In the genomic region with DNA sequence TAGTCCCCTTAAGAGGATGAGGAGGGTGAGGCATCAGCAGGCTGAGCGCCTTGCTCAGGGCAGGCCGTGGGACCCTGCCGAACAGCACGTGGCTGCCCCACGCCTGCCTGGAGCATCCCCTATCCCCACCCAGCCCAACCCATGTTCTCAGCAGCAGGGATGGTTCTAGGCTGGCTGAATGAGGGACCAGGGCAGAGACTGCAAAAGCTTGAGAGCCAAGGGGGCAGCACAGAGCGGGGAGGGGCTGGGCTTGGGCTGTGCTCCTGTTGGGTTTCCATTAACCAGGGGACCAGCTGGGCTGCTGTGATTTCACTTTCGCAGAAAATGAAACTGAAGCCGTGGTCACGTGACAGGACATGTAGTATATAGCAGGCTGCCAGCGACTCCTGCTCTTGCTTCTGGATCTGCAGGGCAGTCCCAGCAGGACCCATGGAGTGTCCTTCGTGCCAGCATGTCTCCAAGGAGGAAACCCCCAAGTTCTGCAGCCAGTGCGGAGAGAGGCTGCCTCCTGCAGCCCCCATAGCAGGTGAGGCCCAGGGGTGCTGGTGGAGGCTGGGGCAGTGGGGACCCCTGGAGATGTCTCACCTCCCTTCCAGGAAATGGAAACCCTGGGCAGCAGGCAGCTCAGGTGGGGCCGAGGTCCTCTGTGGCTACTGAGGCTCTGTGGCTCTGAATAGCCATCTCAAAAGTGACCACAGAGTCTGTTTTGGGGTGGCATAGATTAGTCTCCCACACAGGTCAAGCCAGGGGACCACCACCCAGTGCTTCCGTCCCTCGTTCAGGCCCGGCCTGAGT, we compare ENCODE assay signal across 8 cellular contexts. TPM values are rescaled to one million over a fixed set of nuclear protein-coding genes. Genes with fewer than 3 reads are reported as not detected.
DNase-seq lines count a peak whose midpoint lies in the region; ATAC-seq lines count a peak whose summit lies in the region.

No MANE protein-coding gene starts in this region.

- no peaks in the 10 kb centered on the region for H3K9me3 Mint-ChIP-seq in activated CD4-positive, alpha-beta T cell treated with anti-CD3 and anti-CD28 coated beads, Interleukin-2, amount 10 ng/mL, durations not matched to agents 7 days and 5 days
- H3K9me3 Mint-ChIP-seq in effector memory CD8-positive, alpha-beta T cell = no peaks in the 10 kb centered on the region
- no peaks in the 10 kb centered on the region for H3K9me3 Mint-ChIP-seq in stimulated activated effector memory CD8-positive, alpha-beta T cell treated with anti-CD3 and anti-CD28 coated beads, Interleukin-12 subunit alpha, Interleukin-12 subunit beta, amount 100 ng/mL, for 72 hours

- H3K27ac Mint-ChIP-seq in activated CD4-positive, alpha-beta T cell treated with anti-CD3 and anti-CD28 coated beads, Interleukin-2, amount 10 ng/mL, durations not matched to agents 7 days and 5 days = peak overlapping the region; percentile 97
- peak overlapping the region; percentile 90 to 94 for H3K27ac Mint-ChIP-seq in effector memory CD8-positive, alpha-beta T cell
- H3K27ac Mint-ChIP-seq in stimulated activated effector memory CD8-positive, alpha-beta T cell treated with anti-CD3 and anti-CD28 coated beads, Interleukin-12 subunit alpha, Interleukin-12 subunit beta, amount 100 ng/mL, for 72 hours = peak overlapping the region; percentile 96

- CTCF ChIA-PET in activated CD4-positive, alpha-beta T cell treated with anti-CD3 and anti-CD28 coated beads, Interleukin-2, amount 10 ng/mL, durations not matched to agents 7 days and 5 days (lab: Charles Lee) = interaction anchor here (1.1 to 3.3 kb wide), 4 partner anchors 7 to 162 kb away, joined by 3 to 10 read pairs (median 4); partner anchors contain the start of gene GAA

- H3K9me3 ChIP-seq in GM23248 (ENCODE audit: low read depth) = no peaks in the 10 kb centered on the region
- no peaks in the 10 kb centered on the region for H3K9me3 ChIP-seq in muscle layer of duodenum (ENCODE audit: control insufficient read depth in 1 of 2, low read length in 2 of 2)

- H3K36me3 ChIP-seq in GM23248 (ENCODE audit: low read depth) (no peaks in the 10 kb centered on the region; the same call in 1 of the 2 replicates), muscle layer of duodenum (ENCODE audit: control insufficient read depth in 1 of 2, insufficient read depth in 2 of 2, low read length in 2 of 2) (peaks cover 7 to 18% of the 10 kb centered on the region in 2 donors)

- peak overlapping the region; percentile 80 for H3K4me2 ChIP-seq in GM23248 (ENCODE audit: unreplicated experiment)

- H3K9me2 ChIP-seq in GM23248 (ENCODE audit: insufficient read depth) = no peaks in the 10 kb centered on the region

- H4K20me1 ChIP-seq in GM23248 (ENCODE audit: insufficient read depth) = no peaks in the 10 kb centered on the region

- DNase-seq in GDM1 (lab: John Stamatoyannopoulos, UW) (peak; percentile 64), GM23248 (peak; percentile 96), NCI-H1694 treated with DMSO at 0.1 percent for 48 hours (lab: John Stamatoyannopoulos, UW) (peak; percentile 70)
- peak; percentile 96 for DNase-seq in activated CD4-positive, alpha-beta T cell treated with anti-CD3 and anti-CD28 coated beads, Interleukin-2, amount 10 ng/mL, durations not matched to agents 7 days and 5 days
- peak; percentile 77 to 80 (median 78) for DNase-seq in effector memory CD8-positive, alpha-beta T cell
- peak; percentile 75 to 95 for DNase-seq in stimulated activated effector memory CD8-positive, alpha-beta T cell treated with anti-CD3 and anti-CD28 coated beads, Interleukin-12 subunit alpha, Interleukin-12 subunit beta, amount 100 ng/mL, for 72 hours (ENCODE audit: low spot score in 2 of 2)

- in situ Hi-C loops in GM23248 (cut with MboI) = no loop called here

- H3K27me3 ChIP-seq in GM23248 (replicated peaks; ENCODE audit: insufficient read depth) (no peaks in the 10 kb centered on the region), muscle layer of duodenum (ENCODE audit: low read depth, low read length) (no peaks in the 10 kb centered on the region)

- POLR2A ChIA-PET in activated CD4-positive, alpha-beta T cell treated with anti-CD3 and anti-CD28 coated beads, Interleukin-2, amount 10 ng/mL, durations not matched to agents 7 days and 5 days (lab: Charles Lee) = interaction anchor here (1.0 kb wide), 1 partner anchor 118 kb away, joined by 3 read pairs; no protein-coding TSS in a partner anchor

- H2AFZ ChIP-seq in GM23248 = peak overlapping the region; percentile 35; the same call in 1 of the 2 replicates

- peaks cover 15% of the 10 kb centered on the region for H3K4me1 ChIP-seq in GM23248 (ENCODE audit: insufficient read depth)
- H3K4me1 ChIP-seq in muscle layer of duodenum (ENCODE audit: control insufficient read depth in 1 of 2, insufficient read depth in 2 of 2, low read length in 2 of 2) = peaks cover 5 to 26% of the 10 kb centered on the region in 2 donors

- peak; percentile 39 for ATAC-seq in effector memory CD8-positive, alpha-beta T cell (replicated peaks)
- ATAC-seq in stimulated activated effector memory CD8-positive, alpha-beta T cell treated with anti-CD3 and anti-CD28 coated beads, Interleukin-12 subunit alpha, Interleukin-12 subunit beta, amount 100 ng/mL, for 72 hours = peak; percentile 51
- ATAC-seq in GM18517 (IDR thresholded peaks at IDR 0.05; ENCODE audit: unreplicated experiment) = no peak

- H3F3A ChIP-seq in GM23248 (ENCODE audit: insufficient read depth) = peaks cover 19% of the 10 kb centered on the region

- H3K79me2 ChIP-seq in GM23248 (ENCODE audit: insufficient read depth) = peaks cover 42% of the 10 kb centered on the region

- peaks cover 58% of the 10 kb centered on the region for H3K4me1 Mint-ChIP-seq in activated CD4-positive, alpha-beta T cell treated with anti-CD3 and anti-CD28 coated beads, Interleukin-2, amount 10 ng/mL, durations not matched to agents 7 days and 5 days
- H3K4me1 Mint-ChIP-seq in effector memory CD8-positive, alpha-beta T cell (ENCODE audit: low read depth in 2 of 2) = peaks cover 50 to 53% of the 10 kb centered on the region in 2 donors
- peaks cover 59% of the 10 kb centered on the region for H3K4me1 Mint-ChIP-seq in stimulated activated effector memory CD8-positive, alpha-beta T cell treated with anti-CD3 and anti-CD28 coated beads, Interleukin-12 subunit alpha, Interleukin-12 subunit beta, amount 100 ng/mL, for 72 hours

- peak overlapping the region; percentile 95 for H3K9ac ChIP-seq in GM23248

- H3K27ac ChIP-seq in GM23248 (peak overlapping the region; percentile 79; the same call in 1 of the 2 replicates), muscle layer of duodenum (ENCODE audit: low read length) (peak overlapping the region; percentile 80)

- 28 to 34% methylated on average over 16 of the region's 16 CpGs for WGBS in GM23248 (ENCODE audit: low coverage in 1 of 2, low lambda C conversion rate in 2 of 2, missing lambda C conversion rate in 2 of 2), 2 experiments

- H3K36me3 Mint-ChIP-seq in activated CD4-positive, alpha-beta T cell treated with anti-CD3 and anti-CD28 coated beads, Interleukin-2, amount 10 ng/mL, durations not matched to agents 7 days and 5 days (ENCODE audit: low read depth) = peaks cover 44% of the 10 kb centered on the region
- H3K36me3 Mint-ChIP-seq in effector memory CD8-positive, alpha-beta T cell (ENCODE audit: insufficient read depth) = peaks cover 43% of the 10 kb centered on the region
- H3K36me3 Mint-ChIP-seq in stimulated activated effector memory CD8-positive, alpha-beta T cell treated with anti-CD3 and anti-CD28 coated beads, Interleukin-12 subunit alpha, Interleukin-12 subunit beta, amount 100 ng/mL, for 72 hours = peaks cover 27% of the 10 kb centered on the region

- H3K27me3 Mint-ChIP-seq in activated CD4-positive, alpha-beta T cell treated with anti-CD3 and anti-CD28 coated beads, Interleukin-2, amount 10 ng/mL, durations not matched to agents 7 days and 5 days = no peaks in the 10 kb centered on the region
- H3K27me3 Mint-ChIP-seq in effector memory CD8-positive, alpha-beta T cell = no peaks in the 10 kb centered on the region

- H3K4me3 ChIP-seq in GM23248 (peak overlapping the region; percentile 82), muscle layer of duodenum (ENCODE audit: low read depth in 1 of 2, low read length in 2 of 2) (peak overlapping the region; percentile 57 to 83)

- H3K4me3 Mint-ChIP-seq in activated CD4-positive, alpha-beta T cell treated with anti-CD3 and anti-CD28 coated beads, Interleukin-2, amount 10 ng/mL, durations not matched to agents 7 days and 5 days = peak overlapping the region; percentile 94
- peak overlapping the region in 1 of 2 donors; percentile 98 for H3K4me3 Mint-ChIP-seq in effector memory CD8-positive, alpha-beta T cell
- H3K4me3 Mint-ChIP-seq in stimulated activated effector memory CD8-positive, alpha-beta T cell treated with anti-CD3 and anti-CD28 coated beads, Interleukin-12 subunit alpha, Interleukin-12 subunit beta, amount 100 ng/mL, for 72 hours = peak overlapping the region; percentile 99

RNA-seq across cellular contexts. Expression of gene RNF213, which starts 2.8 kb away (rescaled TPM):
- total RNA-seq in GM23248 (2014; rRNA removed; shearing (Covaris generic)) = 45.0 and 62.3 TPM in 2 replicates
- polyA plus RNA-seq in GM23248 (2016; fragmentation: Nextera tagmentation; extraction: Ambion mirVana) = 16.7 and 18.8 TPM in 2 replicates
- total RNA-seq in activated CD4-positive, alpha-beta T cell treated with anti-CD3 and anti-CD28 coated beads, Interleukin-2, amount 10 ng/mL, durations not matched to agents 7 days and 5 days = 100 to 1,000 TPM; 579 to 602 TPM

RNA-seq across cellular contexts. Expression of gene SLC26A11, which starts 43.2 kb away (rescaled TPM):
- total RNA-seq in GM23248 (2014; rRNA removed; shearing (Covaris generic)) = 13.9 and 16.3 TPM in 2 replicates
- 11.4 and 11.9 TPM in 2 replicates for polyA plus RNA-seq in GM23248 (2016; fragmentation: Nextera tagmentation; extraction: Ambion mirVana)
- total RNA-seq in activated CD4-positive, alpha-beta T cell treated with anti-CD3 and anti-CD28 coated beads, Interleukin-2, amount 10 ng/mL, durations not matched to agents 7 days and 5 days = 1 to 10 TPM; 5.9 to 6.1 TPM

RNA-seq across cellular contexts. Expression of gene SGSH, which starts 43.3 kb away (rescaled TPM):
- 21.2 and 35.2 TPM in 2 replicates for total RNA-seq in GM23248 (2014; rRNA removed; shearing (Covaris generic))
- polyA plus RNA-seq in GM23248 (2016; fragmentation: Nextera tagmentation; extraction: Ambion mirVana) = 63.5 and 69.8 TPM in 2 replicates
- total RNA-seq in activated CD4-positive, alpha-beta T cell treated with anti-CD3 and anti-CD28 coated beads, Interleukin-2, amount 10 ng/mL, durations not matched to agents 7 days and 5 days = 10 to 100 TPM; 31.5 to 34.3 TPM
